ENCODE assay signal across 13 cellular contexts in genomic region chr2:217430916-217431576, GRCh38.
A peak's percentile ranks its signal among the peaks of the same experiment; 100 is the strongest.
DNase-seq lines count a peak whose midpoint lies in the region; ATAC-seq, FAIRE-seq and TF ChIP-seq lines count a peak whose summit lies in the region.
"Had no signal": no experiment of that assay in that cellular context is flagged by ENCODE, and none has a peak within 500 bp of the region (broad histone marks: within the 10 kb centered on the region; RNA-seq: fewer than 3 reads in every experiment).

No MANE protein-coding gene starts in this region.

- no peak for TF ChIP-seq EP300 in H1 (IDR thresholded peaks at IDR 0.05; ENCODE audit: borderline replicate concordance in 1 of 2, low read depth in 2 of 2, low read length in 2 of 2)

- DNase-seq in activated naive CD8-positive, alpha-beta T cell treated with anti-CD3 and anti-CD28 coated beads for 36 hours = no peak
- DNase-seq in activated naive CD8-positive, alpha-beta T cell treated with anti-CD3 and anti-CD28 coated beads, Interleukin-2, amount 50 U/mL, for 24 hours = no peak
- DNase-seq in H1 (ENCODE audit: low read depth in 1 of 2, low spot score in 2 of 2) (no peak), mesenchymal stem cell (peak; percentile 57), uterus (no peak), DMS 273 (lab: John Stamatoyannopoulos, UW; ENCODE audit: unreplicated experiment) (no peak), DMS114 treated with DMSO at 0.1 percent for 48 hours (lab: John Stamatoyannopoulos, UW; ENCODE audit: unreplicated experiment) (no peak)
- DNase-seq: activated CD4-positive, alpha-beta T cell treated with anti-CD3 and anti-CD28 coated beads for 1 hour; activated T-cell treated with anti-CD3 and anti-CD28 coated beads, Interleukin-2, amount 50 U/mL, for 24 hours; effector CD4-positive, alpha-beta T cell; MM.1S had no signal

- H3K27me3 Mint-ChIP-seq in activated naive CD8-positive, alpha-beta T cell treated with anti-CD3 and anti-CD28 coated beads for 36 hours = no peaks in the 10 kb centered on the region
- H3K27me3 Mint-ChIP-seq in activated naive CD8-positive, alpha-beta T cell treated with anti-CD3 and anti-CD28 coated beads, Interleukin-2, amount 50 U/mL, for 24 hours = no peaks in the 10 kb centered on the region
- H3K27me3 Mint-ChIP-seq: activated T-cell treated with anti-CD3 and anti-CD28 coated beads, Interleukin-2, amount 50 U/mL, for 24 hours had no signal

- H2AFZ ChIP-seq in H1 (ENCODE audit: low read length) (0 out of 2 replicates have a peak overlapping the region, but pooled peaks have one; percentile 62), mesenchymal stem cell (ENCODE audit: low read depth, low read length) (no peak overlapping the region)

- H3K23me2 ChIP-seq in H1 (ENCODE audit: low read depth, low read length) = no peaks in the 10 kb centered on the region

- peak overlapping the region; percentile 4 for H3K27ac Mint-ChIP-seq in activated naive CD8-positive, alpha-beta T cell treated with anti-CD3 and anti-CD28 coated beads for 36 hours
- no peak overlapping the region for H3K27ac Mint-ChIP-seq in activated naive CD8-positive, alpha-beta T cell treated with anti-CD3 and anti-CD28 coated beads, Interleukin-2, amount 50 U/mL, for 24 hours
- H3K27ac Mint-ChIP-seq: activated T-cell treated with anti-CD3 and anti-CD28 coated beads, Interleukin-2, amount 50 U/mL, for 24 hours; T-helper 1 cell treated with Interleukin-12 subunit alpha and Interleukin-12 subunit beta and Interleukin-4 antibody, amounts not matched to agents 30 μg/mL and 1 μg/mL, for 36 hours had no signal

- H3K36me3 ChIP-seq in H1 (ENCODE audit: control insufficient read depth in 2 of 4, insufficient read depth in 4 of 4, low read length in 3 of 4) = no peaks in the 10 kb centered on the region
- no peaks in the 10 kb centered on the region for H3K36me3 ChIP-seq in mesenchymal stem cell (ENCODE audit: control insufficient read depth in 1 of 2, insufficient read depth in 2 of 2, low read depth in 1 of 2, low read length in 2 of 2)
- H3K36me3 ChIP-seq in uterus = no peaks in the 10 kb centered on the region

- no peak overlapping the region for H2BK5ac ChIP-seq in H1 (ENCODE audit: low read depth, low read length)
- no peak overlapping the region for H2BK5ac ChIP-seq in mesenchymal stem cell (ENCODE audit: low read depth, low read length, poor library complexity, severe bottlenecking)

- no peak overlapping the region for H3K4me3 Mint-ChIP-seq in activated naive CD8-positive, alpha-beta T cell treated with anti-CD3 and anti-CD28 coated beads for 36 hours
- no peak overlapping the region for H3K4me3 Mint-ChIP-seq in activated naive CD8-positive, alpha-beta T cell treated with anti-CD3 and anti-CD28 coated beads, Interleukin-2, amount 50 U/mL, for 24 hours
- H3K4me3 Mint-ChIP-seq: activated T-cell treated with anti-CD3 and anti-CD28 coated beads, Interleukin-2, amount 50 U/mL, for 24 hours; T-helper 1 cell treated with Interleukin-12 subunit alpha and Interleukin-12 subunit beta and Interleukin-4 antibody, amounts not matched to agents 30 μg/mL and 1 μg/mL, for 36 hours had no signal

- H4K8ac ChIP-seq in H1 (ENCODE audit: extremely low read depth, insufficient read depth, low read length) = no peak overlapping the region
- peak overlapping the region; percentile 52 for H4K8ac ChIP-seq in mesenchymal stem cell (ENCODE audit: low read length)

- no peaks in the 10 kb centered on the region for H3K79me2 ChIP-seq in H1 (ENCODE audit: control insufficient read depth in 1 of 2, insufficient read depth in 2 of 2, low read length in 2 of 2)

- peaks cover 15% of the 10 kb centered on the region for H3K36me3 Mint-ChIP-seq in activated naive CD8-positive, alpha-beta T cell treated with anti-CD3 and anti-CD28 coated beads for 36 hours
- H3K36me3 Mint-ChIP-seq in activated naive CD8-positive, alpha-beta T cell treated with anti-CD3 and anti-CD28 coated beads, Interleukin-2, amount 50 U/mL, for 24 hours (ENCODE audit: low read depth) = peaks cover 1% of the 10 kb centered on the region

- ATAC-seq in activated naive CD8-positive, alpha-beta T cell treated with anti-CD3 and anti-CD28 coated beads, Interleukin-2, amount 50 U/mL, for 24 hours = no peak
- no peak for ATAC-seq in HG02885 (IDR thresholded peaks at IDR 0.05; ENCODE audit: poor library complexity, unreplicated experiment)

- no peak for FAIRE-seq in H1 (lab: Jason Lieb, UNC)

- intact Hi-C loops in uterus (cut with DNase I; ENCODE audit: low total_unique reads) = no loop called here

- TF ChIP-seq RAD21 in H1 (IDR thresholded peaks at IDR 0.05 in 1 of 2, conservative IDR thresholded peaks at IDR 0.05 in 1 of 2; ENCODE audit: low read depth in 2 of 2, low read length in 2 of 2) = no peak

- H3K23ac ChIP-seq in H1 (ENCODE audit: insufficient read length) = no peak overlapping the region
- no peak overlapping the region for H3K23ac ChIP-seq in mesenchymal stem cell (ENCODE audit: low read length in 2 of 2)

- H3K4me1 ChIP-seq in H1 (replicated peaks in 1 of 4; ENCODE audit: control insufficient read depth in 3 of 4, insufficient read depth in 4 of 4, low read length in 3 of 4) (peaks cover 0 to 13% (median 7%) of the 10 kb centered on the region in 4 experiments; a peak in 5 of 7 replicates), mesenchymal stem cell (ENCODE audit: control insufficient read depth, insufficient read depth, low read depth, low read length) (peaks cover 12% of the 10 kb centered on the region), uterus (peaks cover 6 to 10% of the 10 kb centered on the region in 2 donors)

- H2AK5ac ChIP-seq in H1 (ENCODE audit: low read depth, low read length) (no peak overlapping the region), mesenchymal stem cell (ENCODE audit: low read length, severe bottlenecking) (no peak overlapping the region)

- H3K9ac ChIP-seq in H1 (replicated peaks in 1 of 4; ENCODE audit: extremely low read depth in 1 of 4, low read depth in 3 of 4, low read length in 3 of 4) (no peak overlapping the region), mesenchymal stem cell (ENCODE audit: low read length) (no peak overlapping the region)

- H2BK12ac ChIP-seq in H1 (ENCODE audit: low read depth, low read length) (no peak overlapping the region), mesenchymal stem cell (ENCODE audit: low read length in 2 of 2) (peak overlapping the region; percentile 60 to 88)

- H4K91ac ChIP-seq in H1 (replicated peaks; ENCODE audit: insufficient read length, low read length) = no peak overlapping the region
- peak overlapping the region; percentile 77 for H4K91ac ChIP-seq in mesenchymal stem cell (ENCODE audit: low read length)

- H3K4me1 Mint-ChIP-seq in activated naive CD8-positive, alpha-beta T cell treated with anti-CD3 and anti-CD28 coated beads for 36 hours = peaks cover 25% of the 10 kb centered on the region
- peaks cover 23% of the 10 kb centered on the region for H3K4me1 Mint-ChIP-seq in activated naive CD8-positive, alpha-beta T cell treated with anti-CD3 and anti-CD28 coated beads, Interleukin-2, amount 50 U/mL, for 24 hours

- CTCF ChIA-PET in H1 (lab: Charles Lee; ENCODE audit: partially characterized antibody) = interaction anchor here (1.6 kb wide), 1 partner anchor 13 kb away, joined by 3 read pairs; no protein-coding TSS in a partner anchor

- no peak overlapping the region for H2BK20ac ChIP-seq in H1 (ENCODE audit: low read length)

- H2BK15ac ChIP-seq in H1 (ENCODE audit: low read length) (no peak overlapping the region), mesenchymal stem cell (ENCODE audit: low read depth, poor library complexity, severe bottlenecking) (no peak overlapping the region)

- no peaks in the 10 kb centered on the region for H3K27me3 ChIP-seq in H1 (replicated peaks in 1 of 4; ENCODE audit: control insufficient read depth in 3 of 4, extremely low read depth in 1 of 4, insufficient read depth in 3 of 4, low read length in 3 of 4)
- no peaks in the 10 kb centered on the region for H3K27me3 ChIP-seq in mesenchymal stem cell (ENCODE audit: control insufficient read depth in 1 of 2, insufficient read depth in 1 of 2, low read length in 2 of 2)
- no peaks in the 10 kb centered on the region for H3K27me3 ChIP-seq in uterus

- no peak overlapping the region for H4K5ac ChIP-seq in H1 (ENCODE audit: insufficient read length, low read depth, low read length)

- H2BK120ac ChIP-seq in H1 (replicated peaks; ENCODE audit: low read depth, low read length) (no peak overlapping the region), mesenchymal stem cell (ENCODE audit: low read depth, low read length) (peak overlapping the region; percentile 71)

- 92% methylated on average over 3 of the region's 3 CpGs; no CpG with 5 or more reads in 1 of the 2 experiments for WGBS in H1 (ENCODE audit: extremely low coverage in 1 of 2, insufficient coverage in 1 of 2, insufficient read length in 1 of 2, insufficient replicate concordance in 2 of 2, low coverage in 1 of 2, low lambda C conversion rate in 2 of 2, missing lambda C conversion rate in 1 of 2), 2 experiments
- 72% methylated on average over 2 of the region's 3 CpGs for WGBS in mesenchymal stem cell

- no peak overlapping the region for H3K4me2 ChIP-seq in H1 (ENCODE audit: insufficient read depth in 1 of 2, low read depth in 2 of 2, low read length in 2 of 2)
- H3K4me2 ChIP-seq in mesenchymal stem cell (ENCODE audit: low read length, poor library complexity, severe bottlenecking) = no peak overlapping the region

- no peaks in the 10 kb centered on the region for H3K9me3 Mint-ChIP-seq in activated naive CD8-positive, alpha-beta T cell treated with anti-CD3 and anti-CD28 coated beads for 36 hours
- H3K9me3 Mint-ChIP-seq in activated naive CD8-positive, alpha-beta T cell treated with anti-CD3 and anti-CD28 coated beads, Interleukin-2, amount 50 U/mL, for 24 hours = no peaks in the 10 kb centered on the region
- H3K9me3 Mint-ChIP-seq: activated T-cell treated with anti-CD3 and anti-CD28 coated beads, Interleukin-2, amount 50 U/mL, for 24 hours; T-helper 1 cell treated with Interleukin-12 subunit alpha and Interleukin-12 subunit beta and Interleukin-4 antibody, amounts not matched to agents 30 μg/mL and 1 μg/mL, for 36 hours had no signal

- no peaks in the 10 kb centered on the region for H3K79me1 ChIP-seq in H1 (ENCODE audit: low read depth, low read length)
- H3K79me1 ChIP-seq in mesenchymal stem cell (replicated peaks; ENCODE audit: low read length, poor library complexity, severe bottlenecking) = no peaks in the 10 kb centered on the region

- H3K27ac ChIP-seq in H1 (ENCODE audit: low read depth, low read length) (no peak overlapping the region), mesenchymal stem cell (ENCODE audit: low read length, poor library complexity, severe bottlenecking) (no peak overlapping the region), uterus (peak overlapping the region; percentile 43 to 60)

- H3K4ac ChIP-seq in H1 (replicated peaks; ENCODE audit: insufficient read length, low read depth, low read length) = no peak overlapping the region
- peak overlapping the region in 1 of 2 experiments; percentile 56 for H3K4ac ChIP-seq in mesenchymal stem cell (ENCODE audit: low read depth in 1 of 2, low read length in 2 of 2)

- TF ChIP-seq POLR2A in H1 (IDR thresholded peaks at IDR 0.05; ENCODE audit: control extremely low read depth in 1 of 2, low read depth in 2 of 2, low read length in 2 of 2) (no peak), uterus (IDR thresholded peaks at IDR 0.05) (no peak)

- POLR2A ChIA-PET in H1 (lab: Charles Lee; ENCODE audit: partially characterized antibody) = no interaction called here

- no peak overlapping the region for H3K4me3 ChIP-seq in H1 (ENCODE audit: extremely low read depth in 1 of 4, insufficient read depth in 2 of 4, low read depth in 3 of 4, low read length in 4 of 4)
- H3K4me3 ChIP-seq in mesenchymal stem cell (ENCODE audit: insufficient read depth in 1 of 2, low read depth in 1 of 2, low read length in 2 of 2) = no peak overlapping the region
- H3K4me3 ChIP-seq in uterus = no peak overlapping the region

- H3K14ac ChIP-seq in H1 (ENCODE audit: insufficient read length) (no peak overlapping the region), mesenchymal stem cell (ENCODE audit: low read length in 2 of 2) (no peak overlapping the region)

- no peaks in the 10 kb centered on the region for H3K9me3 ChIP-seq in H1 (ENCODE audit: insufficient read depth in 2 of 2, low read depth in 1 of 2, low read length in 1 of 2)
- no peaks in the 10 kb centered on the region for H3K9me3 ChIP-seq in mesenchymal stem cell (ENCODE audit: control insufficient read depth, low read length)
- no peaks in the 10 kb centered on the region for H3K9me3 ChIP-seq in uterus

- TF ChIP-seq CTCF in H1 (IDR thresholded peaks at IDR 0.05; ENCODE audit: control extremely low read depth in 1 of 3, insufficient read depth in 1 of 3, low read depth in 1 of 3, low read length in 3 of 3) (no peak), uterus (IDR thresholded peaks at IDR 0.05) (no peak)

- H4K20me1 ChIP-seq in H1 (replicated peaks in 1 of 2; ENCODE audit: control insufficient read depth in 1 of 2, insufficient read depth in 2 of 2, low read length in 2 of 2) = no peaks in the 10 kb centered on the region

- H3K56ac ChIP-seq in H1 (replicated peaks; ENCODE audit: insufficient read length, low read depth, low read length) = no peak overlapping the region

- H3K18ac ChIP-seq in H1 (ENCODE audit: extremely low read depth, low read length) = no peak overlapping the region
- peak overlapping the region; percentile 65 to 81 for H3K18ac ChIP-seq in mesenchymal stem cell (ENCODE audit: low read depth in 1 of 2, low read length in 2 of 2)

Comparison
In these comparisons a context has a peak if more than half of its experiments do, and no peak if none do; other contexts are left out.
1. H3K27ac ChIP-seq: peak in uterus (2 of 2); none in H1 (single experiment) and mesenchymal stem cell (single experiment).